ENCODE assay signal across 8 cellular contexts in the genomic region with DNA sequence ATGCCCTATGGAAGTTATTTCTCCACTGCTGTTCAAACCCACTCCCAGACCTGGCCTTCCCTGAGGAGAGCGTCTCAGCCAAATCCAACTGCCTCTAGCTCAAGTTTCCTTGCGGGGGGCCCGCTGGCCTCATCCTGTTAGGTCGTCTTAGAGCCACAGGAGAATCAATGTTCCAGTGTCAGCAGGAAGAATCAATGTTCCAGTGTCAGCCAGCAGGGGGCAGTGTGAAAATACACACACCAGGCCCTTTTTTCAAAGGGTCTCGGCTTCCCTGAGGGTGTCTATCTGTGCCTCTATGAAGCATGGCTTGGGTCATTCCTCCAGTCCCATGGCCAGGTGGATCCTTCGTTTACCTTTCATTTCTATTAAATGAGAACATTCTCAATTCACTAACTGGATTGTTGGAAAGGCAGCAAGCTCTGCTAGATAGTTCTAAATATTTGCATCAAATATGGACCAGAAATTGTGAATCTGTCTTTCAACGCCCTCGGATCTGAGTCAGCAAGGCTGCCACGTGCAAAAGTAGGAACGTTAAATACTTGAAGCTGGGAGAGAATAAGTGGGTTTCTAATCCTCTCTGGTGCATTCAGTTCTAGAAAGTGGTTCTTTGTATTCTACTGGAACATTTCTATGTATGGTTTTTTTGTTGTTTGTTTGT. TPM values are rescaled to one million over a fixed set of nuclear protein-coding genes. Genes with fewer than 3 reads are reported as not detected.
DNase-seq lines count a peak whose midpoint lies in the region; ATAC-seq and TF ChIP-seq lines count a peak whose summit lies in the region.

No MANE protein-coding gene starts in this region.

- 26 to 39% (median 32%) methylated on average over 10 of the region's 10 CpGs for WGBS in stomach, 5 donors

- H4K20me1 ChIP-seq in MM.1S (ENCODE audit: insufficient read depth, low read length): no peaks in the 10 kb centered on the region

- no peak for TF ChIP-seq EP300 in stomach (IDR thresholded peaks at IDR 0.05)

- no peaks in the 10 kb centered on the region for H3K79me2 ChIP-seq in MM.1S (ENCODE audit: low read length)

- DNase-seq in GM12864 (ENCODE audit: low read depth) (no peak), MM.1S (peak; percentile 50), coronary artery (ENCODE audit: low spot score) (no peak), naive B cell (peak; percentile 62), stomach (peak; percentile 58)
- peak; percentile 55 to 71 for DNase-seq in activated CD4-positive, alpha-beta T cell treated with anti-CD3 and anti-CD28 coated beads for 4 hours

- ATAC-seq in naive B cell (ENCODE audit: low read depth in 2 of 2) (peak; percentile 55 to 64), GM19328 (IDR thresholded peaks at IDR 0.05; ENCODE audit: unreplicated experiment) (no peak), GM21381 (IDR thresholded peaks at IDR 0.05; ENCODE audit: unreplicated experiment) (no peak)

- no peak for TF ChIP-seq POLR2A in stomach (IDR thresholded peaks at IDR 0.05)

- peaks cover 9 to 14% (median 9%) of the 10 kb centered on the region in 3 donors for H3K27me3 Mint-ChIP-seq in naive B cell

- no peaks in the 10 kb centered on the region for H3K9me3 ChIP-seq in MM.1S (replicated peaks; ENCODE audit: insufficient read depth, low read length)
- H3K9me3 ChIP-seq in stomach: no peaks in the 10 kb centered on the region

- H3K27ac ChIP-seq in MM.1S (ENCODE audit: low read length) (no peak overlapping the region), coronary artery (no peak overlapping the region), stomach (no peak overlapping the region)

- peaks cover 4% of the 10 kb centered on the region; the same call in 1 of the 2 replicates for H3K4me1 ChIP-seq in MM.1S (ENCODE audit: low read length)
- no peaks in the 10 kb centered on the region for H3K4me1 ChIP-seq in stomach

- H3K36me3 ChIP-seq in MM.1S (replicated peaks; ENCODE audit: insufficient read depth, low read length) (no peaks in the 10 kb centered on the region), stomach (no peaks in the 10 kb centered on the region)

- peaks cover 3 to 6% (median 5%) of the 10 kb centered on the region in 3 donors for H3K4me1 Mint-ChIP-seq in naive B cell

- peak overlapping the region; percentile 19; the same call in 1 of the 2 replicates for H2AFZ ChIP-seq in MM.1S (ENCODE audit: low read length)

- H3F3A ChIP-seq in MM.1S (ENCODE audit: insufficient read depth, low read length): no peaks in the 10 kb centered on the region

- no peaks in the 10 kb centered on the region for H3K27me3 ChIP-seq in MM.1S (replicated peaks; ENCODE audit: insufficient read depth, low read length)
- H3K27me3 ChIP-seq in stomach: peaks cover 0 to 9% (median 0%) of the 10 kb centered on the region in 3 donors

- no peaks in the 10 kb centered on the region for H3K36me3 Mint-ChIP-seq in naive B cell

- intact Hi-C loops in stomach (cut with DNase I; ENCODE audit: low total_unique reads): no loop called here

- H3K4me3 ChIP-seq in GM12864 (ENCODE audit: low read depth, low read length) (no peak overlapping the region), MM.1S (ENCODE audit: low read length) (no peak overlapping the region), coronary artery (no peak overlapping the region), stomach (no peak overlapping the region)

- no peak overlapping the region for H3K9ac ChIP-seq in MM.1S (ENCODE audit: low read length)

- H3K9me2 ChIP-seq in MM.1S (replicated peaks; ENCODE audit: insufficient read depth, low read length): no peaks in the 10 kb centered on the region

- no peaks in the 10 kb centered on the region for H3K9me3 Mint-ChIP-seq in naive B cell

- H3K4me2 ChIP-seq in MM.1S (ENCODE audit: low read depth, low read length): no peak overlapping the region; the same call in 1 of the 2 replicates

- no peak overlapping the region for H3K4me3 Mint-ChIP-seq in naive B cell

- peak overlapping the region in 3 of 6 donors; percentile 6 to 30 (median 21) for H3K27ac Mint-ChIP-seq in naive B cell

- TF ChIP-seq CTCF in GM12864 (IDR thresholded peaks at IDR 0.05; ENCODE audit: low read depth, low read length, missing control alignments) (peak; percentile 84), MM.1S (IDR thresholded peaks at IDR 0.05; ENCODE audit: low read length) (peak; percentile 83), coronary artery (IDR thresholded peaks at IDR 0.05) (peak; percentile 67), stomach (IDR thresholded peaks at IDR 0.05) (peak in 4 of 7 experiments; percentile 15 to 70 (median 62))

RNA-seq across cellular contexts. Expression of gene PRND, which starts 19.2 kb away (rescaled TPM):
- polyA plus RNA-seq in naive B cell (ENCODE audit: low read depth in 6 of 6) (under 1 TPM in 1 of 6 donors, not detected in 5; 0.25 TPM), stomach (under 1 TPM in 1 of 3 donors, not detected in 2; 0.03 TPM)
- total RNA-seq in stomach: 1 to 10 TPM in 1 of 5 donors, not detected in 4; 1.1 TPM

RNA-seq across cellular contexts. Expression of gene PRNP, which starts 54.6 kb away (rescaled TPM):
- polyA plus RNA-seq in naive B cell (ENCODE audit: low read depth in 6 of 6): 100 to 1,000 TPM in 1 of 6 donors, 10 to 100 TPM in 5; 78.0 to 151 (median 86.2) TPM
- 100 to 1,000 TPM in 2 of 5 donors, 10 to 100 TPM in 3; 11.0 to 180 (median 85.8) TPM for total RNA-seq in stomach
- 10 to 100 TPM; 20.3 to 52.8 (median 21.0) TPM for polyA plus RNA-seq in stomach

Comparison
In these comparisons a context has a peak if more than half of its experiments do, and no peak if none do; other contexts are left out.
1. DNase-seq: peak in MM.1S (single experiment), activated CD4-positive, alpha-beta T cell treated with anti-CD3 and anti-CD28 coated beads for 4 hours (2 of 2), naive B cell (single experiment) and stomach (single experiment); none in GM12864 (single experiment) and coronary artery (single experiment).
2. ATAC-seq: peak in naive B cell (2 of 2); none in GM19328 (single experiment) and GM21381 (single experiment).
3. Peak in every context shown above with its lines, with median percentiles within 50 percentile points of each other: CTCF ChIP-seq.